1 cellular context compared by ENCODE assay signal in the genomic region with DNA sequence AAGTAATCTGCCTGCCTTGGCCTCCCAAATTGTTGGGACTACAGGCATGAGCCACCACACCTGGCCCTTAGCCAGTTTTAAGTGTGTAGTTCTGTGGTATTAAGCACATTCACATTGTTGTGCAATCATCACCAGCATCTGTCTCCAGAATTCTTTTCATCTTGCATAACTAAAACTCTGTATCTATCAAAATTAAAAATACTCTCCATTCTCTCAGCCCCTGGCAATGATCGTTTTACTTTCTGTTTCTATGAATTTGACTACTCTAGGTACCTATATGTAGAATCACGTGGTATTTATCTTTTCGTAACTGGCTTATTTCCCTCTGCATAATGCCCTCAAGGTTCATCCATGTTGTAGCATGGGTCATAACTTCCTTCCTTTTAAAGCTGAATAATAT.
TF ChIP-seq lines count a peak whose summit lies in the region.

No MANE protein-coding gene starts in this region.

TF ChIP-seq in HepG2, 621 proteins besides CTCF, POLR2A, EP300 and RAD21 (continued from another document):
- TF ChIP-seq ZNF329 (CRISPR knock-in tag; IDR thresholded peaks at IDR 0.05; ENCODE audit: low read depth): no peak
- peak; percentile 83 for TF ChIP-seq CEBPB (IDR thresholded peaks at IDR 0.05; ENCODE audit: borderline replicate concordance, low read depth, low read length)
- TF ChIP-seq, protein P1, sequence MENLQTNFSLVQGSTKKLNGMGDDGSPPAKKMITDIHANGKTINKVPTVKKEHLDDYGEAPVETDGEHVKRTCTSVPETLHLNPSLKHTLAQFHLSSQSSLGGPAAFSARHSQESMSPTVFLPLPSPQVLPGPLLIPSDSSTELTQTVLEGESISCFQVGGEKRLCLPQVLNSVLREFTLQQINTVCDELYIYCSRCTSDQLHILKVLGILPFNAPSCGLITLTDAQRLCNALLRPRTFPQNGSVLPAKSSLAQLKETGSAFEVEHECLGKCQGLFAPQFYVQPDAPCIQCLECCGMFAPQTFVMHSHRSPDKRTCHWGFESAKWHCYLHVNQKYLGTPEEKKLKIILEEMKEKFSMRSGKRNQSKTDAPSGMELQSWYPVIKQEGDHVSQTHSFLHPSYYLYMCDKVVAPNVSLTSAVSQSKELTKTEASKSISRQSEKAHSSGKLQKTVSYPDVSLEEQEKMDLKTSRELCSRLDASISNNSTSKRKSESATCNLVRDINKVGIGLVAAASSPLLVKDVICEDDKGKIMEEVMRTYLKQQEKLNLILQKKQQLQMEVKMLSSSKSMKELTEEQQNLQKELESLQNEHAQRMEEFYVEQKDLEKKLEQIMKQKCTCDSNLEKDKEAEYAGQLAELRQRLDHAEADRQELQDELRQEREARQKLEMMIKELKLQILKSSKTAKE (CRISPR knock-in tag; IDR thresholded peaks at IDR 0.05; ENCODE audit: borderline replicate concordance): no peak
- no peak for TF ChIP-seq KAT8 (CRISPR knock-in tag; IDR thresholded peaks at IDR 0.05)
- no peak for TF ChIP-seq DNMT1 (CRISPR knock-in tag; IDR thresholded peaks at IDR 0.05)
- TF ChIP-seq TCF12 (IDR thresholded peaks at IDR 0.05): no peak
- TF ChIP-seq TCF12 (CRISPR knock-in tag; IDR thresholded peaks at IDR 0.05): no peak
- TF ChIP-seq ISX (CRISPR knock-in tag; conservative IDR thresholded peaks at IDR 0.05): no peak
- TF ChIP-seq TBX3 (IDR thresholded peaks at IDR 0.05; ENCODE audit: borderline replicate concordance): no peak
- TF ChIP-seq STAG1 (CRISPR knock-in tag; IDR thresholded peaks at IDR 0.05): no peak
- TF ChIP-seq CEBPG (CRISPR knock-in tag; IDR thresholded peaks at IDR 0.05): 0 out of 2 replicates have a peak, but pooled peaks have one; percentile 24
